In genomic region chr2:68980956-68981355, GRCh38 we compare ENCODE assay signal across 34 cellular contexts. TPM values are rescaled to one million over a fixed set of nuclear protein-coding genes. Genes with fewer than 3 reads are reported as not detected.
DNase-seq lines count a peak whose midpoint lies in the region; ATAC-seq, FAIRE-seq and TF ChIP-seq lines count a peak whose summit lies in the region.
"Had no signal": no experiment of that assay in that cellular context is flagged by ENCODE, and none has a peak within 500 bp of the region (broad histone marks: within the 10 kb centered on the region; RNA-seq: fewer than 3 reads in every experiment).

No MANE protein-coding gene starts in this region.

- TF ChIP-seq CTCF in left ventricle myocardium inferior (IDR thresholded peaks at IDR 0.05; ENCODE audit: borderline replicate concordance), result no peak

- ATAC-seq in HG02798 (IDR thresholded peaks at IDR 0.05; ENCODE audit: poor library complexity, unreplicated experiment), result no peak
- no peak for ATAC-seq in aorta (ENCODE audit: low FRiP score)
- ATAC-seq: activated naive CD4-positive, alpha-beta T cell treated with anti-CD3 and anti-CD28 coated beads, Interleukin-2, amount 50 U/mL, for 72 hours; gastroesophageal sphincter; stimulated activated memory B cell treated with anti-CD40 and anti-IgM and Interleukin-4, amounts not matched to agents 10 μg/mL and 1 μg/mL and 100 μg/mL, for 72 hours had no signal

- DNase-seq in DMS153 (lab: John Stamatoyannopoulos, UW) (peak; percentile 2), DMS153 treated with DMSO at 0.1 percent for 48 hours (lab: John Stamatoyannopoulos, UW; ENCODE audit: unreplicated experiment) (no peak), H54 (ENCODE audit: insufficient read length, low spot score) (no peak), RCC 7860 (ENCODE audit: low spot score) (no peak), kidney tubule cell (ENCODE audit: low spot score) (peak; percentile 22), aorta (no peak), left ventricle myocardium inferior (no peak)
- DNase-seq: 8988T; activated B cell treated with CpG ODN at 0.5 μM for 24 hours; activated CD4-positive, alpha-beta T cell treated with anti-CD3 and anti-CD28 coated beads, Interleukin-2, amount 10 ng/mL, durations not matched to agents 7 days and 5 days; activated effector memory CD4-positive, alpha-beta T cell treated with Interleukin-2 at 50 U/mL for 16 hours; effector CD8-positive, alpha-beta T cell; hippocampal formation; Karpas-422; mesendoderm; NCI-H146; NCI-H345; NCI-H748 treated with DMSO at 0.1 percent for 48 hours; ovary had no signal

- WGBS in aorta, 2 donors, result 73 to 86% methylated on average over 1 of the region's 1 CpG

- H3K9me3 ChIP-seq in aorta (ENCODE audit: control insufficient read depth, low read length) (no peaks in the 10 kb centered on the region), left ventricle myocardium inferior (replicated peaks) (no peaks in the 10 kb centered on the region)
- H3K9me3 ChIP-seq: gastroesophageal sphincter, HAP-1, ovary had no signal

- intact Hi-C loops in aorta (cut with DNase I), result no loop called here
- intact Hi-C loops in left ventricle myocardium inferior (cut with micrococcal nuclease), result no loop called here

- H3K4me3 ChIP-seq in aorta (ENCODE audit: low read length in 2 of 2) (no peak overlapping the region), left ventricle myocardium inferior (no peak overlapping the region)
- H3K4me3 ChIP-seq: cardiac muscle cell, coronary artery, gastroesophageal sphincter, HAP-1, ovary had no signal

- H3K36me3 ChIP-seq in aorta (ENCODE audit: control insufficient read depth in 1 of 2, insufficient read depth in 2 of 2, low read length in 1 of 2), result no peaks in the 10 kb centered on the region
- no peaks in the 10 kb centered on the region for H3K36me3 ChIP-seq in left ventricle myocardium inferior
- H3K36me3 ChIP-seq: cardiac muscle cell, gastroesophageal sphincter, HAP-1, ovary had no signal

- TF ChIP-seq POLR2A in H54 (IDR thresholded peaks at IDR 0.05; ENCODE audit: low read depth, low read length), result no peak

- FAIRE-seq in H54 (lab: Jason Lieb, UNC), result peak; percentile 72
- FAIRE-seq in RCC 7860 (lab: Jason Lieb, UNC), result peak; percentile 63
- FAIRE-seq: GM12892 had no signal

- H3K4me1 ChIP-seq in aorta (ENCODE audit: control insufficient read depth in 1 of 2, insufficient read depth in 2 of 2, low read length in 2 of 2) (no peaks in the 10 kb centered on the region), left ventricle myocardium inferior (no peaks in the 10 kb centered on the region)
- H3K4me1 ChIP-seq: gastroesophageal sphincter had no signal

- no peaks in the 10 kb centered on the region for H3K27me3 ChIP-seq in aorta (ENCODE audit: control insufficient read depth in 1 of 2, insufficient read depth in 2 of 2, low read length in 1 of 2)
- peaks cover 30% of the 10 kb centered on the region for H3K27me3 ChIP-seq in left ventricle myocardium inferior (ENCODE audit: low read depth)
- H3K27me3 ChIP-seq: gastroesophageal sphincter, ovary had no signal

- H3K27ac ChIP-seq in aorta (ENCODE audit: low read depth in 1 of 2, low read length in 2 of 2) (no peak overlapping the region), left ventricle myocardium inferior (replicated peaks) (no peak overlapping the region)
- H3K27ac ChIP-seq: cardiac muscle cell, coronary artery, gastroesophageal sphincter, ovary, RWPE1 had no signal

RNA-seq across cellular contexts. Expression of gene GKN1, which starts 6.5 kb away (rescaled TPM):
- total RNA-seq in aorta, result not detected
- polyA plus RNA-seq in aorta, result 1 to 10 TPM; 2.3 to 5.1 TPM
- total RNA-seq in left ventricle myocardium inferior, result not detected
- total RNA-seq: activated B cell treated with CpG ODN at 0.5 μM for 24 hours; activated CD4-positive, alpha-beta T cell treated with anti-CD3 and anti-CD28 coated beads, Interleukin-2, amount 10 ng/mL, durations not matched to agents 7 days and 5 days; activated CD8-positive, alpha-beta memory T cell treated with anti-CD3 and anti-CD28 coated beads for 36 hours; activated naive CD4-positive, alpha-beta T cell treated with anti-CD3 and anti-CD28 coated beads, Interleukin-2, amount 50 U/mL, for 72 hours; cardiac muscle cell; G401; neural crest cell; ovary; subcutaneous adipose tissue; T-helper 1 cell treated with Interleukin-12 subunit alpha and Interleukin-12 subunit beta and Interleukin-4 antibody, amounts not matched to agents 30 ng/mL and 1 ng/mL, for 36 hours had no signal
- polyA plus RNA-seq: cardiac muscle cell, CD14-positive monocyte, ovary had no signal

RNA-seq across cellular contexts. Expression of gene GKN2, which starts 28.3 kb away (rescaled TPM):
- not detected for total RNA-seq in aorta
- polyA plus RNA-seq in aorta, result 1 to 10 TPM; 1.5 to 1.9 TPM
- total RNA-seq in left ventricle myocardium inferior, result not detected
- total RNA-seq: activated B cell treated with CpG ODN at 0.5 μM for 24 hours; activated CD4-positive, alpha-beta T cell treated with anti-CD3 and anti-CD28 coated beads, Interleukin-2, amount 10 ng/mL, durations not matched to agents 7 days and 5 days; activated CD8-positive, alpha-beta memory T cell treated with anti-CD3 and anti-CD28 coated beads for 36 hours; activated naive CD4-positive, alpha-beta T cell treated with anti-CD3 and anti-CD28 coated beads, Interleukin-2, amount 50 U/mL, for 72 hours; cardiac muscle cell; G401; gastroesophageal sphincter; neural crest cell; ovary; subcutaneous adipose tissue; T-helper 1 cell treated with Interleukin-12 subunit alpha and Interleukin-12 subunit beta and Interleukin-4 antibody, amounts not matched to agents 30 ng/mL and 1 ng/mL, for 36 hours had no signal
- polyA plus RNA-seq: cardiac muscle cell, CD14-positive monocyte had no signal

RNA-seq across cellular contexts. Expression of gene ANTXR1, which starts 32.0 kb away (rescaled TPM):
- total RNA-seq in aorta (100 to 1,000 TPM; 181 to 358 TPM), left ventricle myocardium inferior (23.3 TPM)
- 100 to 1,000 TPM; 136 to 139 TPM for polyA plus RNA-seq in aorta
- total RNA-seq: activated B cell treated with CpG ODN at 0.5 μM for 24 hours; activated naive CD4-positive, alpha-beta T cell treated with anti-CD3 and anti-CD28 coated beads, Interleukin-2, amount 50 U/mL, for 72 hours had no signal
- polyA plus RNA-seq: CD14-positive monocyte had no signal

Comparison
In these comparisons a context has a peak if more than half of its experiments do, and no peak if none do; other contexts are left out.
1. DNase-seq: peak in DMS153 (single experiment) and kidney tubule cell (single experiment); none in DMS153 treated with DMSO at 0.1 percent for 48 hours (single experiment), H54 (single experiment), RCC 7860 (single experiment), aorta (0 of 2) and left ventricle myocardium inferior (single experiment).